ENCODE assay signal across 27 cellular contexts in the genomic region with DNA sequence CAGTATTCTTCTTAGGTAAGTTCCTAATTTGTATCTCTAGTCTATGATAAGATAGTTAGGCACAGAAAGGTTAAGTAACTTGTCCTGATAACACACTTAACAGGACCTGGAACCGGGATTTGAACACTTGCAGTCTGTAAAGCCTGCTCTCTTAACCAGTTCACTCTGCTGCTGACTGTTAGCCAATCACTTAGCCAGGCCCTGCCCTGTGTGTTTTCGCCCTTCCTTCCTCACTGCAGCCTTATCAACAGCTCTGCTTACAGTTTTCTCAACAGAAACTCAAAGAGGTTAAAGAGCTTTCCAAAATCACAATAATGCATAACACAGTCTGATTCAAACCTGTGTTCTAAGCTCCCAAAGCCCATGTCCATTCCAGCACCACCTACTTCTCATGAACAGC.
"Had no signal": no experiment of that assay in that cellular context is flagged by ENCODE, and none has a peak within 500 bp of the region (broad histone marks: within the 10 kb centered on the region; RNA-seq: fewer than 3 reads in every experiment).

No MANE protein-coding gene starts in this region.

- H3K27me3 ChIP-seq: heart left ventricle, pancreas, stomach, testis, thyroid gland, transverse colon, upper lobe of left lung, vagina had no signal

- H3K4me3 ChIP-seq: heart left ventricle, lung, pancreas, prostate gland, skin epidermis, stomach, testis, thyroid gland, transverse colon, upper lobe of left lung, vagina had no signal

- DNase-seq: heart left ventricle; islet precursor cell; mesendoderm; naive B cell; nucleus accumbens; pancreas; posterior cingulate gyrus; retina; right cardiac atrium; stimulated activated CD4-positive, alpha-beta T cell treated with anti-CD3 and anti-CD28 coated beads, Interleukin-12 subunit alpha, Interleukin-12 subunit beta, amount 100 ng/mL, for 4 hours; stimulated activated CD4-positive, alpha-beta T cell treated with anti-CD3 and anti-CD28 coated beads, Interleukin-4, amount 100 ng/mL, for 24 hours; stimulated activated naive CD4-positive, alpha-beta T cell; stomach; testis; thyroid gland; transverse colon; upper lobe of left lung had no signal

- H3K27ac Mint-ChIP-seq: mesothelial cell of epicardium; nephron; stimulated activated effector memory CD8-positive, alpha-beta T cell treated with anti-CD3 and anti-CD28 coated beads, Interleukin-12 subunit alpha, Interleukin-12 subunit beta, amount 100 ng/mL, for 72 hours had no signal

- H3K9me3 ChIP-seq: heart left ventricle, pancreas, prostate gland, stomach, testis, thyroid gland, transverse colon, upper lobe of left lung, vagina had no signal

- H3K36me3 ChIP-seq: heart left ventricle, pancreas, prostate gland, stomach, thyroid gland, transverse colon, upper lobe of left lung, vagina had no signal

- H3K9me3 Mint-ChIP-seq: mesothelial cell of epicardium; naive B cell; nephron; neural crest cell; stimulated activated effector memory CD8-positive, alpha-beta T cell treated with anti-CD3 and anti-CD28 coated beads, Interleukin-12 subunit alpha, Interleukin-12 subunit beta, amount 100 ng/mL, for 72 hours had no signal

- H3K4me1 Mint-ChIP-seq: mesothelial cell of epicardium, neural crest cell had no signal

- H3K36me3 Mint-ChIP-seq: mesothelial cell of epicardium; naive B cell; stimulated activated effector memory CD8-positive, alpha-beta T cell treated with anti-CD3 and anti-CD28 coated beads, Interleukin-12 subunit alpha, Interleukin-12 subunit beta, amount 100 ng/mL, for 72 hours had no signal

- H3K4me3 Mint-ChIP-seq: mesothelial cell of epicardium; naive B cell; nephron; neural crest cell; stimulated activated effector memory CD8-positive, alpha-beta T cell treated with anti-CD3 and anti-CD28 coated beads, Interleukin-12 subunit alpha, Interleukin-12 subunit beta, amount 100 ng/mL, for 72 hours had no signal

- H3K27ac ChIP-seq: heart left ventricle, pancreas, prostate gland, skin epidermis, stomach, testis, thyroid gland, transverse colon, upper lobe of left lung, vagina had no signal

- ATAC-seq: heart left ventricle; left lobe of liver; pancreas; right cardiac atrium; sciatic nerve; stimulated activated effector memory CD8-positive, alpha-beta T cell treated with anti-CD3 and anti-CD28 coated beads, Interleukin-12 subunit alpha, Interleukin-12 subunit beta, amount 100 ng/mL, for 72 hours had no signal

- H3K4me1 ChIP-seq: heart left ventricle, prostate gland, stomach, testis, transverse colon, upper lobe of left lung, vagina had no signal
